In the genomic region with DNA sequence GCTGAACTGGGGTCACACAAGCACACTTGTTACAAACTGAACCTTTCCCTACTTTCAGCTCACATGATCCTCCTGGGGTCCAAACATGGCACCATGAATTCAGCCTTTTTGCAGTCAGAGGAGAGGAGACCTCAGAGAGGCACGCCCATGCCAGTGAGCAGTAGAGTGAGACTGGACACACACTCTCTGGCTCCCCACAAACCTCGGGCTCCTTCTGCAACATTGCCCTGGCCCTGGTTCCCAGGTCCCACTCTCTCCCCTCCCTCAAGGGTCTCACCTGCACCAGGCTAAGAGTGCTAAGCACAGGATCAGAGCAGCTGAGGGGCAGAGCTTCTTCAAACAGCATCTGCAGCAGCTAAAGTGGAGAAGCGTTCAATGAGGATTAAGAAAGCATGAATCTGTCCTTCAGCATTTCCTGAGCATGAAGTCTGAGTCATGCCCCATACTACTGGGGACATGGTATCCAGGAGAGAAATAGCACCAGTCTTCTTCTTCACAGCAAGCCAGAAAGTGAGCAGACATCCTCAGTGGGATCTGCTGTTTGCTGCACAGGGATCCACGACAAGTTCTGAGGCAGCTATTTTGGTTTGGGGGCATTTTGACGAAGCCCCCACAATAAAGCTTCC, we compare ENCODE assay signal across 9 cellular contexts. TPM values are rescaled to one million over a fixed set of nuclear protein-coding genes. Genes with fewer than 3 reads are reported as not detected.
DNase-seq lines count a peak whose midpoint lies in the region; TF ChIP-seq lines count a peak whose summit lies in the region.
"Had no signal": no experiment of that assay in that cellular context is flagged by ENCODE, and none has a peak within 500 bp of the region (broad histone marks: within the 10 kb centered on the region; RNA-seq: fewer than 3 reads in every experiment).

No MANE protein-coding gene starts in this region.

- CTCF ChIA-PET in A673 (lab: Charles Lee) = no interaction called here

- H3K4me3 ChIP-seq in A673 (ENCODE audit: low read depth, low read length, poor library complexity, severe bottlenecking) = no peak overlapping the region

- H3K27ac ChIP-seq in A673 (ENCODE audit: low read depth, low read length, poor library complexity, severe bottlenecking) (no peak overlapping the region), epithelial cell of prostate (peak overlapping the region; percentile 35)

- H3K4me1 Mint-ChIP-seq in glutamatergic neuron (ENCODE audit: low read depth, unreplicated experiment) = no peaks in the 10 kb centered on the region
- H3K4me1 Mint-ChIP-seq: nephron had no signal

- H3K9me3 ChIP-seq in A673 (ENCODE audit: low read depth, low read length, poor library complexity, severe bottlenecking) = no peaks in the 10 kb centered on the region

- intact Hi-C loops in A673 (cut with micrococcal nuclease; ENCODE audit: unreplicated experiment) = no loop called here

- H3K36me3 ChIP-seq in A673 (ENCODE audit: insufficient read depth, low read length, poor library complexity, severe bottlenecking) = no peaks in the 10 kb centered on the region

- no peaks in the 10 kb centered on the region for H3K27me3 ChIP-seq in A673 (replicated peaks; ENCODE audit: insufficient read depth, low read depth, low read length, poor library complexity)

- POLR2A ChIA-PET in A673 (lab: Charles Lee; ENCODE audit: low non-redundant PET) = interaction anchor here (0.5 kb wide), 1 partner anchor 117 kb away, joined by 7 read pairs; no protein-coding TSS in a partner anchor

- DNase-seq in A673 (ENCODE audit: low spot score) (peak; percentile 59), MV-4-11 (lab: John Stamatoyannopoulos, UW) (peak; percentile 86), epithelial cell of prostate (ENCODE audit: low read depth, low spot score) (no peak), glutamatergic neuron (no peak), NCI-H446 (lab: John Stamatoyannopoulos, UW) (no peak)
- no peak for DNase-seq in activated naive CD4-positive, alpha-beta T cell treated with Interleukin-2 at 50 U/mL for 16 hours
- DNase-seq: stimulated activated CD4-positive, alpha-beta T cell treated with anti-CD3 and anti-CD28 coated beads, Interleukin-4, amount 100 ng/mL, for 1 hour had no signal

- TF ChIP-seq CTCF in A673 (conservative IDR thresholded peaks at IDR 0.05; ENCODE audit: low read depth, low read length) (no peak), glutamatergic neuron (IDR thresholded peaks at IDR 0.05; ENCODE audit: partially characterized antibody, unreplicated experiment) (no peak)

- no peaks in the 10 kb centered on the region for H3K36me3 Mint-ChIP-seq in glutamatergic neuron (ENCODE audit: unreplicated experiment)

- BruUV-seq in A673 (replicated peaks; lab: Mats Ljungman, UMichigan) = no TSS peak

- no peaks in the 10 kb centered on the region for H3K9me3 Mint-ChIP-seq in glutamatergic neuron (ENCODE audit: unreplicated experiment)
- H3K9me3 Mint-ChIP-seq: nephron had no signal

- no peaks in the 10 kb centered on the region for H3K27me3 Mint-ChIP-seq in glutamatergic neuron (ENCODE audit: unreplicated experiment)

- no peaks in the 10 kb centered on the region for H3K4me1 ChIP-seq in A673 (ENCODE audit: insufficient read depth, low read length, poor library complexity, severe bottlenecking)

- no peak overlapping the region for H3K27ac Mint-ChIP-seq in glutamatergic neuron (ENCODE audit: unreplicated experiment)
- H3K27ac Mint-ChIP-seq: nephron had no signal

- H3K4me3 Mint-ChIP-seq in glutamatergic neuron (ENCODE audit: unreplicated experiment) = no peak overlapping the region
- H3K4me3 Mint-ChIP-seq: nephron had no signal

RNA-seq across cellular contexts. Expression of gene SLC35A4, which starts 27.2 kb away (rescaled TPM):
- 99.6 and 101 TPM in 2 replicates for total RNA-seq in A673 (2021)
- 50.7 TPM for total RNA-seq in glutamatergic neuron (ENCODE audit: unreplicated experiment)

RNA-seq across cellular contexts. Expression of gene APBB3, which starts 27.5 kb away (rescaled TPM):
- total RNA-seq in A673 (2021) (27.8 and 30.2 TPM in 2 replicates), glutamatergic neuron (ENCODE audit: unreplicated experiment) (103 TPM)

RNA-seq across cellular contexts. Expression of gene SRA1, which starts 34.6 kb away (rescaled TPM):
- total RNA-seq in A673 (2021) (55.1 and 62.3 TPM in 2 replicates), glutamatergic neuron (ENCODE audit: unreplicated experiment) (45.0 TPM)

RNA-seq across cellular contexts. Expression of gene CD14, which starts 41.1 kb away (rescaled TPM):
- total RNA-seq in A673 (2021) (0.41 and 0.48 TPM in 2 replicates), glutamatergic neuron (ENCODE audit: unreplicated experiment) (0.64 TPM)

RNA-seq across cellular contexts. Expression of gene EIF4EBP3, which starts 44.4 kb away (rescaled TPM):
- total RNA-seq in A673 (2021) (5.6 and 7.6 TPM in 2 replicates), glutamatergic neuron (ENCODE audit: unreplicated experiment) (7.0 TPM)
- total RNA-seq: cerebellum had no signal

Comparison
In these comparisons a context has a peak if more than half of its experiments do, and no peak if none do; other contexts are left out.
1. DNase-seq: peak in A673 (single experiment) and MV-4-11 (single experiment); none in epithelial cell of prostate (single experiment), activated naive CD4-positive, alpha-beta T cell treated with Interleukin-2 at 50 U/mL for 16 hours (single experiment), glutamatergic neuron (single experiment) and NCI-H446 (0 of 2).